ENCODE assay signal across 29 cellular contexts in the genomic region with DNA sequence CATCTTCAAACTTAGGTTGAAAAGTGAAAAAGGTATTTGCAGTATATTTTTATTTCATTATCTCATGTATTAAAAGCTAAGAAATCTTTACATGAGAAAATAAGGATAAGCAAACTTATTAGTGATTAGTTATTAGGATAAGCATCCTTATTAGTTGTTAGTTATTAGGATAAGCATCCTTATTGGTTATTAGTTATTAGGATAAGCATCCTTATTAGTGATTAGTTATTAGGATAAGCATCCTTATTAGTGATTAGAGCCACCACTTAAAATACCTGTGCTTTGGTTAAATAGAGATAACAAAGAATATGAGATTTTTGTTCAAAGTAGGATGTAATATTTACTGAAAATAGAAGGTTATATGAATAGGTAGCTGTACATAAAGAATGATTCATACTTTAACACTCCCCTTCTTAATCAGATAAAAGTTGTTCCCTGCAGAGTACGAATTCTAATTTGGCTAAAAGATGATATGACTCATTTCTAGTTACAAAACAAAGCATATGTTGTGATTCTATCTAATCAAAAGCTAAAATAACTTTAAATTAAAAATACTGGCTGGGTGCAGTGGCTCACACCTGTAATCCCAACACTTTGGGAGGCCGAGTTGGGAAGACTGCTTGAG. TPM values are rescaled to one million over a fixed set of nuclear protein-coding genes. Genes with fewer than 3 reads are reported as not detected.
DNase-seq lines count a peak whose midpoint lies in the region; ATAC-seq, FAIRE-seq and TF ChIP-seq lines count a peak whose summit lies in the region.
"Had no signal": no experiment of that assay in that cellular context is flagged by ENCODE, and none has a peak within 500 bp of the region (broad histone marks: within the 10 kb centered on the region; RNA-seq: fewer than 3 reads in every experiment).

No MANE protein-coding gene starts in this region.

- H3K4me1 Mint-ChIP-seq in activated CD4-positive, alpha-beta T cell treated with anti-CD3 and anti-CD28 coated beads for 36 hours, result peaks cover 22% of the 10 kb centered on the region
- peaks cover 7% of the 10 kb centered on the region for H3K4me1 Mint-ChIP-seq in activated T-helper 17 cell treated with anti-CD3 and anti-CD28 coated beads, Interleukin-2, amount 50 U/mL, for 72 hours
- H3K4me1 Mint-ChIP-seq: activated B cell treated with CpG ODN at 0.5 μM for 24 hours, H9 had no signal

- TF ChIP-seq CTCF in tibial artery (IDR thresholded peaks at IDR 0.05), result no peak

- H3K36me3 Mint-ChIP-seq in activated CD4-positive, alpha-beta T cell treated with anti-CD3 and anti-CD28 coated beads for 36 hours (ENCODE audit: low read depth), result peaks cover 44% of the 10 kb centered on the region
- peaks cover 95% of the 10 kb centered on the region for H3K36me3 Mint-ChIP-seq in activated T-helper 17 cell treated with anti-CD3 and anti-CD28 coated beads, Interleukin-2, amount 50 U/mL, for 72 hours (ENCODE audit: low read depth)

- no peaks in the 10 kb centered on the region for H3K4me1 ChIP-seq in small intestine (ENCODE audit: control insufficient read depth in 2 of 2, insufficient read depth in 1 of 2, low read depth in 1 of 2, low read length in 1 of 2)
- H3K4me1 ChIP-seq in tibial artery, result peaks cover 0 to 7% (median 0%) of the 10 kb centered on the region in 4 donors

- no peaks in the 10 kb centered on the region for H3K9me3 Mint-ChIP-seq in activated CD4-positive, alpha-beta T cell treated with anti-CD3 and anti-CD28 coated beads for 36 hours (ENCODE audit: low read depth)
- H3K9me3 Mint-ChIP-seq in activated T-helper 17 cell treated with anti-CD3 and anti-CD28 coated beads, Interleukin-2, amount 50 U/mL, for 72 hours, result no peaks in the 10 kb centered on the region
- H3K9me3 Mint-ChIP-seq: activated B cell treated with CpG ODN at 0.5 μM for 24 hours; activated CD4-positive, alpha-beta memory T cell treated with anti-CD3 and anti-CD28 coated beads for 36 hours; CD4-positive, alpha-beta memory T cell; dendritic cell treated with granulocyte-macrophage colony-stimulating factor and Interleukin-4, amounts not matched to agents 40 ng/mL and 50 ng/mL, for 4 days; H9; IgD-negative memory B cell; natural killer cell had no signal

- FAIRE-seq in small intestine (lab: Jason Lieb, UNC), result peak; percentile 62

- intact Hi-C loops in activated CD4-positive, alpha-beta T cell treated with anti-CD3 and anti-CD28 coated beads for 36 hours (cut with DNase I, micrococcal nuclease), result no loop called here
- intact Hi-C loops in tibial artery (cut with DNase I; ENCODE audit: low total_unique reads), result no loop called here

- no peaks in the 10 kb centered on the region for H3K9me3 ChIP-seq in small intestine (ENCODE audit: control insufficient read depth, low read depth)
- no peaks in the 10 kb centered on the region for H3K9me3 ChIP-seq in tibial artery
- H3K9me3 ChIP-seq: adrenal gland, MG63, stomach had no signal

- DNase-seq in activated CD4-positive, alpha-beta T cell treated with anti-CD3 and anti-CD28 coated beads for 36 hours, result no peak
- no peak for DNase-seq in activated CD4-positive, alpha-beta T cell treated with anti-CD3 and anti-CD28 coated beads, Interleukin-2, amount 50 U/mL, for 48 hours
- peak; percentile 17 for DNase-seq in dermis blood vessel endothelial cell
- DNase-seq in small intestine, result peak; percentile 3
- no peak for DNase-seq in tibial artery
- DNase-seq: activated B cell treated with CpG ODN at 0.5 μM for 24 hours; activated CD4-positive, alpha-beta memory T cell treated with anti-CD3 and anti-CD28 coated beads for 36 hours; activated gamma-delta T cell treated with Interleukin-2 at 50 U/mL for 16 hours; adrenal gland; brain microvascular endothelial cell; CD4-positive, alpha-beta memory T cell; DMS 273 treated with DMSO at 0.1 percent for 48 hours; H9; head of caudate nucleus; MG63; natural killer cell; NCI-H1105 treated with DMSO at 0.1 percent for 48 hours; NCI-H1930; NCI-H526; NK-92 treated with Interleukin-12 subunit alpha and Interleukin-12 subunit beta, amount 100 ng/mL, for 24 hours; SHP77 treated with DMSO at 0.1 percent for 48 hours; stomach; SW 1271 had no signal

- no peak overlapping the region for H3K4me3 Mint-ChIP-seq in activated CD4-positive, alpha-beta T cell treated with anti-CD3 and anti-CD28 coated beads for 36 hours
- H3K4me3 Mint-ChIP-seq in activated T-helper 17 cell treated with anti-CD3 and anti-CD28 coated beads, Interleukin-2, amount 50 U/mL, for 72 hours, result no peak overlapping the region
- H3K4me3 Mint-ChIP-seq: activated B cell treated with CpG ODN at 0.5 μM for 24 hours; activated CD4-positive, alpha-beta memory T cell treated with anti-CD3 and anti-CD28 coated beads for 36 hours; CD4-positive, alpha-beta memory T cell; dendritic cell treated with granulocyte-macrophage colony-stimulating factor and Interleukin-4, amounts not matched to agents 40 ng/mL and 50 ng/mL, for 4 days; H9; IgD-negative memory B cell; natural killer cell had no signal

- H3K27me3 ChIP-seq in small intestine (ENCODE audit: control insufficient read depth in 2 of 2, insufficient read depth in 2 of 2, low read length in 2 of 2) (no peaks in the 10 kb centered on the region), tibial artery (no peaks in the 10 kb centered on the region)
- H3K27me3 ChIP-seq: adrenal gland, brain microvascular endothelial cell, MG63, stomach had no signal

- H3K27ac ChIP-seq in small intestine (ENCODE audit: low read depth in 1 of 2, low read length in 1 of 2), result no peak overlapping the region
- no peak overlapping the region for H3K27ac ChIP-seq in tibial artery
- H3K27ac ChIP-seq: brain microvascular endothelial cell had no signal

- WGBS in small intestine, 3 donors, result 40 to 71% (median 66%) methylated on average over 2 of the region's 2 CpGs

- H3K4me3 ChIP-seq in small intestine (ENCODE audit: low read depth in 1 of 2, low read length in 2 of 2), result no peak overlapping the region
- no peak overlapping the region for H3K4me3 ChIP-seq in tibial artery
- H3K4me3 ChIP-seq: adrenal gland, MG63, stomach had no signal

- no peaks in the 10 kb centered on the region for H3K27me3 Mint-ChIP-seq in activated CD4-positive, alpha-beta T cell treated with anti-CD3 and anti-CD28 coated beads for 36 hours
- no peaks in the 10 kb centered on the region for H3K27me3 Mint-ChIP-seq in activated T-helper 17 cell treated with anti-CD3 and anti-CD28 coated beads, Interleukin-2, amount 50 U/mL, for 72 hours
- H3K27me3 Mint-ChIP-seq: activated B cell treated with CpG ODN at 0.5 μM for 24 hours; activated CD4-positive, alpha-beta memory T cell treated with anti-CD3 and anti-CD28 coated beads for 36 hours; CD4-positive, alpha-beta memory T cell; dendritic cell treated with granulocyte-macrophage colony-stimulating factor and Interleukin-4, amounts not matched to agents 40 ng/mL and 50 ng/mL, for 4 days; IgD-negative memory B cell had no signal

- peak; percentile 70 for ATAC-seq in activated CD4-positive, alpha-beta T cell treated with anti-CD3 and anti-CD28 coated beads for 36 hours
- peak; percentile 53 for ATAC-seq in activated T-helper 17 cell treated with anti-CD3 and anti-CD28 coated beads, Interleukin-2, amount 50 U/mL, for 72 hours (replicated peaks)
- ATAC-seq in GM21528 (IDR thresholded peaks at IDR 0.05; ENCODE audit: low FRiP score, unreplicated experiment), result no peak
- ATAC-seq in HG02798 (IDR thresholded peaks at IDR 0.05; ENCODE audit: poor library complexity, unreplicated experiment), result no peak
- ATAC-seq: natural killer cell, Panc1 had no signal

- H3K36me3 ChIP-seq in small intestine (ENCODE audit: control insufficient read depth in 2 of 2, insufficient read depth in 2 of 2, low read length in 2 of 2), result peaks cover 9 to 17% of the 10 kb centered on the region in 2 donors
- H3K36me3 ChIP-seq in tibial artery, result peaks cover 38 to 73% (median 61%) of the 10 kb centered on the region in 3 donors

- H3K27ac Mint-ChIP-seq in activated CD4-positive, alpha-beta T cell treated with anti-CD3 and anti-CD28 coated beads for 36 hours, result no peak overlapping the region
- no peak overlapping the region for H3K27ac Mint-ChIP-seq in activated T-helper 17 cell treated with anti-CD3 and anti-CD28 coated beads, Interleukin-2, amount 50 U/mL, for 72 hours
- H3K27ac Mint-ChIP-seq: activated B cell treated with CpG ODN at 0.5 μM for 24 hours; activated CD4-positive, alpha-beta memory T cell treated with anti-CD3 and anti-CD28 coated beads for 36 hours; dendritic cell treated with granulocyte-macrophage colony-stimulating factor and Interleukin-4, amounts not matched to agents 40 ng/mL and 50 ng/mL, for 4 days; H9; IgD-negative memory B cell had no signal

- POLR2A ChIA-PET in activated CD4-positive, alpha-beta T cell treated with anti-CD3 and anti-CD28 coated beads for 36 hours (lab: Charles Lee), result interaction anchor here (0.6 kb wide), 1 partner anchor 10 kb away, joined by 7 read pairs; no protein-coding TSS in a partner anchor

- CTCF ChIA-PET in activated CD4-positive, alpha-beta T cell treated with anti-CD3 and anti-CD28 coated beads for 36 hours (lab: Charles Lee), result interaction anchor here (0.7 to 1.2 kb wide), 5 partner anchors 10 to 121 kb away, joined by 3 to 6 read pairs (median 3); no protein-coding TSS in a partner anchor

RNA-seq across cellular contexts. Expression of gene KDM5A, which starts 56.4 kb away (rescaled TPM):
- 10 to 100 TPM; 40.3 to 58.7 TPM for total RNA-seq in activated CD4-positive, alpha-beta T cell treated with anti-CD3 and anti-CD28 coated beads for 36 hours
- total RNA-seq in activated T-helper 17 cell treated with anti-CD3 and anti-CD28 coated beads, Interleukin-2, amount 50 U/mL, for 72 hours, result 10 to 100 TPM; 62.5 to 82.1 TPM
- 68.1 and 73.5 TPM in 2 replicates for total RNA-seq in dermis blood vessel endothelial cell
- 1 to 10 TPM; 4.1 to 8.3 (median 7.8) TPM for polyA plus RNA-seq in small intestine

Comparison
In these comparisons a context has a peak if more than half of its experiments do, and no peak if none do; other contexts are left out.
1. ATAC-seq: peak in activated CD4-positive, alpha-beta T cell treated with anti-CD3 and anti-CD28 coated beads for 36 hours (single experiment) and activated T-helper 17 cell treated with anti-CD3 and anti-CD28 coated beads, Interleukin-2, amount 50 U/mL, for 72 hours (single experiment); none in GM21528 (single experiment) and HG02798 (single experiment).
2. DNase-seq: peak in dermis blood vessel endothelial cell (single experiment) and small intestine (single experiment); none in activated CD4-positive, alpha-beta T cell treated with anti-CD3 and anti-CD28 coated beads for 36 hours (single experiment), activated CD4-positive, alpha-beta T cell treated with anti-CD3 and anti-CD28 coated beads, Interleukin-2, amount 50 U/mL, for 48 hours (0 of 2) and tibial artery (0 of 2).